25 cellular contexts compared by ENCODE assay signal in the genomic region with DNA sequence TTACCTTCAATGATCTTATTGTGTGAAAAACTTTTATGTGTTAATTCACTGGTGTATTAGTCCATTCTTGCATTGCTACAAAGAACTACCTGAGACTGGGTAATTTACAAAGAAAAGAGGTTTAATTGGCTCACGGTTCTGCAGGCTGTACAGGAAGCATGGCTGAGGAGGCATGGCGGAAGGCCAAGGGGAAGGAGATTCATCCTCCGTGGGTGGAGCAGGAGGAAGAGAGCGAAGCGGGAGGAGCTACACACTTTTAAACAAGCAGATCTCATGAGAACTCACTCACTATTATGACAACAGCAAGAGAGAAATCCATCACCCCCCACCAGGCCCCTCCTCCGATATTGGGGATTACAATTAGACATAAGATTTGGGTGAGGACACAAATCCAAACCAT. TPM values are rescaled to one million over a fixed set of nuclear protein-coding genes. Genes with fewer than 3 reads are reported as not detected.
"Had no signal": no experiment of that assay in that cellular context is flagged by ENCODE, and none has a peak within 500 bp of the region (broad histone marks: within the 10 kb centered on the region; RNA-seq: fewer than 3 reads in every experiment).

No MANE protein-coding gene starts in this region.

- ATAC-seq: activated CD8-positive, alpha-beta T cell treated with anti-CD3 and anti-CD28 coated beads, Interleukin-2, amount 10 ng/mL, durations not matched to agents 7 days and 5 days; activated T-helper 17 cell treated with anti-CD3 and anti-CD28 coated beads, Interleukin-2, amount 50 U/mL, for 72 hours; gastrocnemius medialis; natural killer cell; stimulated activated memory B cell treated with anti-CD40 and anti-IgM and Interleukin-4, amounts not matched to agents 10 μg/mL and 1 μg/mL and 100 μg/mL, for 72 hours had no signal

- H3K9me3 Mint-ChIP-seq: activated T-helper 17 cell treated with anti-CD3 and anti-CD28 coated beads, Interleukin-2, amount 50 U/mL, for 72 hours; stimulated activated memory B cell treated with anti-CD40 and anti-IgM and Interleukin-4, amounts not matched to agents 10 μg/mL and 1 μg/mL and 100 μg/mL, for 72 hours had no signal

- H3K4me3 Mint-ChIP-seq: activated CD8-positive, alpha-beta T cell treated with anti-CD3 and anti-CD28 coated beads, Interleukin-2, amount 10 ng/mL, durations not matched to agents 7 days and 5 days; activated naive CD8-positive, alpha-beta T cell treated with anti-CD3 and anti-CD28 coated beads for 36 hours; activated T-helper 17 cell treated with anti-CD3 and anti-CD28 coated beads, Interleukin-2, amount 50 U/mL, for 72 hours; natural killer cell; stimulated activated memory B cell treated with anti-CD40 and anti-IgM and Interleukin-4, amounts not matched to agents 10 μg/mL and 1 μg/mL and 100 μg/mL, for 72 hours had no signal

- H3K36me3 Mint-ChIP-seq: activated naive CD8-positive, alpha-beta T cell treated with anti-CD3 and anti-CD28 coated beads for 36 hours; natural killer cell; stimulated activated memory B cell treated with anti-CD40 and anti-IgM and Interleukin-4, amounts not matched to agents 10 μg/mL and 1 μg/mL and 100 μg/mL, for 72 hours had no signal

- H3K27me3 Mint-ChIP-seq: stimulated activated memory B cell treated with anti-CD40 and anti-IgM and Interleukin-4, amounts not matched to agents 10 μg/mL and 1 μg/mL and 100 μg/mL, for 72 hours had no signal

- H3K4me1 Mint-ChIP-seq: activated naive CD8-positive, alpha-beta T cell treated with anti-CD3 and anti-CD28 coated beads for 36 hours; activated T-helper 17 cell treated with anti-CD3 and anti-CD28 coated beads, Interleukin-2, amount 50 U/mL, for 72 hours; natural killer cell had no signal

- DNase-seq: activated CD4-positive, alpha-beta T cell treated with anti-CD3 and anti-CD28 coated beads, Interleukin-2, amount 50 U/mL, for 1 hour; activated CD4-positive, CD25-positive, alpha-beta regulatory T cell treated with anti-CD3 and anti-CD28 coated beads, Interleukin-2, amount 50 U/mL, for 72 hours; activated CD8-positive, alpha-beta T cell treated with anti-CD3 and anti-CD28 coated beads, Interleukin-2, amount 10 ng/mL, durations not matched to agents 7 days and 5 days; activated naive CD8-positive, alpha-beta T cell treated with anti-CD3 and anti-CD28 coated beads for 36 hours; activated T-cell treated with anti-CD3 and anti-CD28 coated beads, Interleukin-2, amount 50 U/mL, for 1 hour; amniotic stem cell; colonic mucosa; gastrocnemius medialis; hippocampal formation; kidney glomerular epithelial cell; left ventricle myocardium inferior; mammary epithelial cell; midbrain; natural killer cell; retina; sigmoid colon; stimulated activated CD4-positive, alpha-beta T cell treated with anti-CD3 and anti-CD28 coated beads, Interleukin-15, amount 100 ng/mL, for 24 hours; stomach; WERI-Rb-1 had no signal

- H3K27ac Mint-ChIP-seq: activated CD8-positive, alpha-beta T cell treated with anti-CD3 and anti-CD28 coated beads, Interleukin-2, amount 10 ng/mL, durations not matched to agents 7 days and 5 days; activated naive CD8-positive, alpha-beta T cell treated with anti-CD3 and anti-CD28 coated beads for 36 hours; activated T-helper 17 cell treated with anti-CD3 and anti-CD28 coated beads, Interleukin-2, amount 50 U/mL, for 72 hours; natural killer cell; stimulated activated memory B cell treated with anti-CD40 and anti-IgM and Interleukin-4, amounts not matched to agents 10 μg/mL and 1 μg/mL and 100 μg/mL, for 72 hours had no signal

RNA-seq across cellular contexts. Expression of gene RGS7, which starts 44.2 kb away (rescaled TPM):
- total RNA-seq: activated CD8-positive, alpha-beta T cell treated with anti-CD3 and anti-CD28 coated beads, Interleukin-2, amount 10 ng/mL, durations not matched to agents 7 days and 5 days; activated naive CD8-positive, alpha-beta T cell treated with anti-CD3 and anti-CD28 coated beads for 36 hours; activated T-helper 17 cell treated with anti-CD3 and anti-CD28 coated beads, Interleukin-2, amount 50 U/mL, for 72 hours; bronchial epithelial cell; gastrocnemius medialis; left ventricle myocardium inferior; mammary epithelial cell; natural killer cell; posterior vena cava; smooth muscle cell; suprapubic skin had no signal
- polyA plus RNA-seq: mammary epithelial cell had no signal
